ENCODE assay signal across 1 cellular context in genomic region chr1:59055908-59056719, GRCh38.
A peak's percentile ranks its signal among the peaks of the same experiment; 100 is the strongest.
TF ChIP-seq lines count a peak whose summit lies in the region.

No MANE protein-coding gene starts in this region.

TF ChIP-seq in K562, 482 proteins besides CTCF, POLR2A, EP300 and RAD21 (continued from another document and continues in another):
- no peak for TF ChIP-seq STAT6 (CRISPR knock-in tag; IDR thresholded peaks at IDR 0.05)
- peak; percentile 31; the same call in 1 of the 2 replicates for TF ChIP-seq JUND (IDR thresholded peaks at IDR 0.05; ENCODE audit: borderline replicate concordance, low read depth, low read length)
- TF ChIP-seq JUND (tag; IDR thresholded peaks at IDR 0.05; ENCODE audit: borderline replicate concordance, low read depth, low read length), result peak; percentile 47; the same call in 2 of the 3 replicates
- no peak for TF ChIP-seq SIX5 (IDR thresholded peaks at IDR 0.05; ENCODE audit: borderline replicate concordance in 1 of 2, insufficient read depth in 1 of 2, low read depth in 1 of 2, low read length in 2 of 2)
- TF ChIP-seq NFE2 (IDR thresholded peaks at IDR 0.05; ENCODE audit: low read depth), result peak; percentile 56
- no peak for TF ChIP-seq KLF13 (tag; IDR thresholded peaks at IDR 0.05; ENCODE audit: borderline replicate concordance, low read depth)
- TF ChIP-seq PTTG1 (tag; IDR thresholded peaks at IDR 0.05; ENCODE audit: low read depth), result no peak
- TF ChIP-seq TCF3 (CRISPR knock-in tag; IDR thresholded peaks at IDR 0.05), result peak; percentile 86
- no peak for TF ChIP-seq TRIM28 (IDR thresholded peaks at IDR 0.05)
- no peak for TF ChIP-seq ZNF79 (CRISPR knock-in tag; IDR thresholded peaks at IDR 0.05; ENCODE audit: low read depth)
- TF ChIP-seq ZBED1 (IDR thresholded peaks at IDR 0.05), result no peak
- TF ChIP-seq ZNF311 (CRISPR knock-in tag; IDR thresholded peaks at IDR 0.05), result no peak
- no peak for TF ChIP-seq ARID4B (CRISPR knock-in tag; IDR thresholded peaks at IDR 0.05)
- no peak for TF ChIP-seq EZH2 (IDR thresholded peaks at IDR 0.05; ENCODE audit: borderline replicate concordance, low read depth, low read length)
- TF ChIP-seq STAT5B (CRISPR knock-in tag; IDR thresholded peaks at IDR 0.05), result no peak
- no peak for TF ChIP-seq MYBL2 (IDR thresholded peaks at IDR 0.05; ENCODE audit: low read depth)
- TF ChIP-seq MYBL2 (CRISPR knock-in tag; IDR thresholded peaks at IDR 0.05; ENCODE audit: borderline replicate concordance), result no peak
- TF ChIP-seq E2F4 (CRISPR knock-in tag; IDR thresholded peaks at IDR 0.05; ENCODE audit: low read depth), result no peak
- TF ChIP-seq ZNF124 (CRISPR knock-in tag; IDR thresholded peaks at IDR 0.05), result no peak
- TF ChIP-seq HNRNPL (IDR thresholded peaks at IDR 0.05; ENCODE audit: low read depth, low read length), result no peak
- no peak for TF ChIP-seq ZNF586 (CRISPR knock-in tag; conservative IDR thresholded peaks at IDR 0.05)
- no peak for TF ChIP-seq COPS2 (conservative IDR thresholded peaks at IDR 0.05)
- peak; percentile 69 to 84 for TF ChIP-seq KDM1A (IDR thresholded peaks at IDR 0.05)
- no peak for TF ChIP-seq CBX5 (IDR thresholded peaks at IDR 0.05; ENCODE audit: borderline replicate concordance, low read depth)
- TF ChIP-seq PRDM10 (IDR thresholded peaks at IDR 0.05; ENCODE audit: partially characterized antibody), result no peak
- 0 out of 4 replicates have a peak, but pooled peaks of 1 of the 2 experiments have one; percentile 42 for TF ChIP-seq MLLT1 (IDR thresholded peaks at IDR 0.05)
- peak; percentile 89 for TF ChIP-seq MAFG (tag; conservative IDR thresholded peaks at IDR 0.05)
- peak; percentile 71 for TF ChIP-seq ZNF589 (CRISPR knock-in tag; IDR thresholded peaks at IDR 0.05; ENCODE audit: low read depth)
- TF ChIP-seq PPARD (CRISPR knock-in tag; IDR thresholded peaks at IDR 0.05), result no peak
- peak; percentile 52; the same call in 1 of the 2 replicates for TF ChIP-seq PML (IDR thresholded peaks at IDR 0.05; ENCODE audit: low read length)
- TF ChIP-seq SMARCC2 (IDR thresholded peaks at IDR 0.05; ENCODE audit: low read depth), result 0 out of 2 replicates have a peak, but pooled peaks have one; percentile 33
- TF ChIP-seq SMAD3 (CRISPR knock-in tag; conservative IDR thresholded peaks at IDR 0.05), result no peak
- TF ChIP-seq C11orf30 (IDR thresholded peaks at IDR 0.05; ENCODE audit: low read depth), result peak; percentile 85
- no peak for TF ChIP-seq HNRNPLL (IDR thresholded peaks at IDR 0.05; ENCODE audit: low read depth, low read length, poor library complexity, severe bottlenecking)
- TF ChIP-seq MCM5 (IDR thresholded peaks at IDR 0.05; ENCODE audit: low read depth), result no peak
- peak; percentile 98 for TF ChIP-seq ZNF24 (IDR thresholded peaks at IDR 0.05)
- peak; percentile 87 for TF ChIP-seq ARID1B (IDR thresholded peaks at IDR 0.05)
- TF ChIP-seq LEF1 (IDR thresholded peaks at IDR 0.05), result no peak; the same call in 1 of the 2 replicates
- TF ChIP-seq SREBF2 (CRISPR knock-in tag; IDR thresholded peaks at IDR 0.05), result no peak
- no peak for TF ChIP-seq HCFC1 (IDR thresholded peaks at IDR 0.05; ENCODE audit: low read depth, low read length)
- TF ChIP-seq ZNF274 (IDR thresholded peaks at IDR 0.05; ENCODE audit: borderline replicate concordance, low read depth, low read length), result no peak
- TF ChIP-seq ADNP (tag; IDR thresholded peaks at IDR 0.05), result 0 out of 2 replicates have a peak, but pooled peaks have one; percentile 41
- TF ChIP-seq SP1 (CRISPR knock-in tag; IDR thresholded peaks at IDR 0.05), result 0 out of 2 replicates have a peak, but pooled peaks have one; percentile 45
- peak in 1 of 2 experiments; percentile 64; a peak in 2 of 4 replicates for TF ChIP-seq TRIM24 (IDR thresholded peaks at IDR 0.05)
- TF ChIP-seq CBX1 (IDR thresholded peaks at IDR 0.05; ENCODE audit: low read depth), result no peak
- 0 out of 2 replicates have a peak, but pooled peaks have one; percentile 48 for TF ChIP-seq ZNF197 (CRISPR knock-in tag; IDR thresholded peaks at IDR 0.05; ENCODE audit: low read depth)
- no peak for TF ChIP-seq NR3C1 (CRISPR knock-in tag; IDR thresholded peaks at IDR 0.05)
- TF ChIP-seq TEAD4 (IDR thresholded peaks at IDR 0.05; ENCODE audit: low read length), result peak; percentile 79
- no peak for TF ChIP-seq TEAD4 (CRISPR knock-in tag; IDR thresholded peaks at IDR 0.05; ENCODE audit: borderline replicate concordance)
- no peak for TF ChIP-seq BMI1 (IDR thresholded peaks at IDR 0.05; ENCODE audit: low read length)
- no peak for TF ChIP-seq JUN (IDR thresholded peaks at IDR 0.05; ENCODE audit: borderline replicate concordance, low read depth, low read length)
- TF ChIP-seq JUN (CRISPR knock-in tag; IDR thresholded peaks at IDR 0.05; ENCODE audit: borderline replicate concordance), result no peak
- no peak for TF ChIP-seq ZNF431 (CRISPR knock-in tag; IDR thresholded peaks at IDR 0.05)
- peak; percentile 57; the same call in 1 of the 2 replicates for TF ChIP-seq MAFK (IDR thresholded peaks at IDR 0.05; ENCODE audit: low read length)
- no peak for TF ChIP-seq MBD2 (IDR thresholded peaks at IDR 0.05; ENCODE audit: borderline replicate concordance, low read depth)
- TF ChIP-seq CEBPG (CRISPR knock-in tag; IDR thresholded peaks at IDR 0.05), result no peak
- TF ChIP-seq CEBPG (tag; conservative IDR thresholded peaks at IDR 0.05 in 1 of 2, IDR thresholded peaks at IDR 0.05 in 1 of 2), result peak in 1 of 2 experiments; percentile 18; a peak in 2 of 4 replicates
- 0 out of 2 replicates have a peak, but pooled peaks have one; percentile 27 for TF ChIP-seq ZNF395 (CRISPR knock-in tag; IDR thresholded peaks at IDR 0.05)
- no peak for TF ChIP-seq RBBP5 (IDR thresholded peaks at IDR 0.05; ENCODE audit: borderline replicate concordance, insufficient read depth, low read length, poor library complexity, severe bottlenecking)
- TF ChIP-seq ZNF324 (CRISPR knock-in tag; IDR thresholded peaks at IDR 0.05), result no peak
- TF ChIP-seq RCOR1 (IDR thresholded peaks at IDR 0.05; ENCODE audit: borderline replicate concordance in 1 of 2, low read depth in 2 of 2, low read length in 2 of 2), result peak in 1 of 2 experiments; percentile 81; a peak in 2 of 4 replicates
- peak; percentile 72; the same call in 1 of the 2 replicates for TF ChIP-seq MTA2 (IDR thresholded peaks at IDR 0.05; ENCODE audit: low read depth)
- TF ChIP-seq HDAC3 (IDR thresholded peaks at IDR 0.05; ENCODE audit: borderline replicate concordance, partially characterized antibody), result peak; percentile 43
- TF ChIP-seq SAFB2 (IDR thresholded peaks at IDR 0.05; ENCODE audit: borderline replicate concordance, low read depth, low read length, severe bottlenecking), result no peak
- no peak for TF ChIP-seq KLF10 (CRISPR knock-in tag; IDR thresholded peaks at IDR 0.05)
- TF ChIP-seq ZNF551 (CRISPR knock-in tag; IDR thresholded peaks at IDR 0.05), result no peak
- TF ChIP-seq RFX7 (CRISPR knock-in tag; IDR thresholded peaks at IDR 0.05), result no peak
